ENCODE assay signal across 12 cellular contexts in the genomic region with DNA sequence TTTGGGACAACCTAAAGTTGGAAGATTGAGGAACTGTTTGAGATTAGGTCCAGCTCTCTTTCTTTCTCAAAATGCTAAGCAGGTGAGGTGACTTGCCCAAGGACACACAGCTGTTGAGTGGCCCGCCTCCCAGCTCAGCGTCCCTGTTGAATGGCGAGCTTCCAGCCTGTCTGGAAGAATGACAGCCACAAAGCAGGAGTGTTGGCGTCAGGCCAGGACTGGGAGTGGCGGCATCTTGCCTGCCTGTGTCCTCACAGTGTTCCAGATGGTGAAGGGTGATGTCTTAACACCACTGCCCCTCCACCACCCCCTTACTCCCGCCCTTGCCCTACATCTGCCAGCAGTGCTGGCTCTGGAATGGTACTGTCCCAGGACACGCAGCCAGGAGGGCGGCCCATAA. TPM values are rescaled to one million over a fixed set of nuclear protein-coding genes. Genes with fewer than 3 reads are reported as not detected.
DNase-seq lines count a peak whose midpoint lies in the region; ATAC-seq and TF ChIP-seq lines count a peak whose summit lies in the region.
"Had no signal": no experiment of that assay in that cellular context is flagged by ENCODE, and none has a peak within 500 bp of the region (broad histone marks: within the 10 kb centered on the region; RNA-seq: fewer than 3 reads in every experiment).

No MANE protein-coding gene starts in this region.

- WGBS in thyroid gland, 2 donors: 68 to 70% methylated on average over 8 of the region's 8 CpGs

- DNase-seq in NCI-H748 (lab: John Stamatoyannopoulos, UW; ENCODE audit: unreplicated experiment) (peak; percentile 60), NCI-H748 treated with DMSO at 0.1 percent for 48 hours (lab: John Stamatoyannopoulos, UW) (no peak), RPMI8226 (peak; percentile 71), left ventricle myocardium superior (peak; percentile 89), thyroid gland (peak; percentile 57 to 69)
- DNase-seq in activated naive CD4-positive, alpha-beta T cell treated with anti-CD3 and anti-CD28 coated beads, Interleukin-2, amount 50 U/mL, for 72 hours (ENCODE audit: low spot score in 2 of 2): no peak
- DNase-seq: activated CD4-positive, alpha-beta T cell treated with anti-CD3 and anti-CD28 coated beads, Interleukin-2, amount 10 ng/mL, durations not matched to agents 7 days and 5 days; effector memory CD4-positive, alpha-beta T cell had no signal

- H3K9me3 Mint-ChIP-seq in activated naive CD4-positive, alpha-beta T cell treated with anti-CD3 and anti-CD28 coated beads, Interleukin-2, amount 50 U/mL, for 72 hours: no peaks in the 10 kb centered on the region
- H3K9me3 Mint-ChIP-seq: activated CD4-positive, alpha-beta T cell treated with anti-CD3 and anti-CD28 coated beads, Interleukin-2, amount 10 ng/mL, durations not matched to agents 7 days and 5 days had no signal

- ATAC-seq in left ventricle myocardium superior (peak; percentile 82), HG02798 (IDR thresholded peaks at IDR 0.05; ENCODE audit: poor library complexity, unreplicated experiment) (no peak), GM18861 (IDR thresholded peaks at IDR 0.05; ENCODE audit: unreplicated experiment) (no peak)
- ATAC-seq in activated naive CD4-positive, alpha-beta T cell treated with anti-CD3 and anti-CD28 coated beads, Interleukin-2, amount 50 U/mL, for 72 hours: no peak

- no peaks in the 10 kb centered on the region for H3K9me3 ChIP-seq in thyroid gland

- peaks cover 0 to 6% of the 10 kb centered on the region in 2 donors for H3K36me3 ChIP-seq in thyroid gland

- H3K27me3 ChIP-seq in thyroid gland: no peaks in the 10 kb centered on the region

- H3K4me3 ChIP-seq in thyroid gland (replicated peaks in 1 of 3): no peak overlapping the region

- H3K36me3 Mint-ChIP-seq in activated naive CD4-positive, alpha-beta T cell treated with anti-CD3 and anti-CD28 coated beads, Interleukin-2, amount 50 U/mL, for 72 hours: no peaks in the 10 kb centered on the region
- H3K36me3 Mint-ChIP-seq: activated naive CD8-positive, alpha-beta T cell had no signal

- no peak for TF ChIP-seq CTCF in thyroid gland (IDR thresholded peaks at IDR 0.05)

- no peak for TF ChIP-seq POLR2A in thyroid gland (IDR thresholded peaks at IDR 0.05)

- peaks cover 0 to 8% of the 10 kb centered on the region in 2 donors for H3K4me1 ChIP-seq in thyroid gland

- intact Hi-C loops in left ventricle myocardium superior (cut with micrococcal nuclease) (no loop called here), thyroid gland (cut with DNase I) (loop anchor here (10.0 kb wide), 1 partner anchor 171 kb away; no protein-coding TSS in a partner anchor)

- H3K27ac Mint-ChIP-seq in activated naive CD4-positive, alpha-beta T cell treated with anti-CD3 and anti-CD28 coated beads, Interleukin-2, amount 50 U/mL, for 72 hours: no peak overlapping the region
- H3K27ac Mint-ChIP-seq: activated naive CD8-positive, alpha-beta T cell had no signal

- no peak overlapping the region for H3K27ac ChIP-seq in thyroid gland

RNA-seq across cellular contexts. Expression of a gene that starts 4.4 kb away (rescaled TPM):
- not detected for total RNA-seq in left ventricle myocardium superior
- not detected for total RNA-seq in thyroid gland
- total RNA-seq in activated naive CD4-positive, alpha-beta T cell treated with anti-CD3 and anti-CD28 coated beads, Interleukin-2, amount 50 U/mL, for 72 hours: under 1 TPM; 0.34 to 0.41 TPM
- total RNA-seq: ureter had no signal

RNA-seq across cellular contexts. Expression of a gene that starts 18.6 kb away (rescaled TPM):
- total RNA-seq in left ventricle myocardium superior (not detected), thyroid gland (under 1 TPM in 1 of 4 donors, not detected in 3; 0.11 TPM)
- total RNA-seq in activated naive CD4-positive, alpha-beta T cell treated with anti-CD3 and anti-CD28 coated beads, Interleukin-2, amount 50 U/mL, for 72 hours: not detected
- total RNA-seq: activated CD4-positive, alpha-beta T cell treated with anti-CD3 and anti-CD28 coated beads, Interleukin-2, amount 10 ng/mL, durations not matched to agents 7 days and 5 days; ureter had no signal

RNA-seq across cellular contexts. Expression of a gene that starts 28.1 kb away (rescaled TPM):
- total RNA-seq in left ventricle myocardium superior: 23.6 TPM
- 10 to 100 TPM; 21.3 to 37.1 (median 28.9) TPM for total RNA-seq in thyroid gland
- total RNA-seq in activated naive CD4-positive, alpha-beta T cell treated with anti-CD3 and anti-CD28 coated beads, Interleukin-2, amount 50 U/mL, for 72 hours: 10 to 100 TPM; 36.5 to 49.1 TPM

RNA-seq across cellular contexts. Expression of a gene that starts 28.5 kb away (rescaled TPM):
- total RNA-seq in left ventricle myocardium superior: 78.4 TPM
- 100 to 1,000 TPM; 143 to 195 (median 152) TPM for total RNA-seq in thyroid gland
- total RNA-seq in activated naive CD4-positive, alpha-beta T cell treated with anti-CD3 and anti-CD28 coated beads, Interleukin-2, amount 50 U/mL, for 72 hours: 100 to 1,000 TPM; 187 to 191 TPM

Comparison
In these comparisons a context has a peak if more than half of its experiments do, and no peak if none do; other contexts are left out.
1. DNase-seq: peak in NCI-H748 (single experiment), RPMI8226 (single experiment), left ventricle myocardium superior (single experiment) and thyroid gland (2 of 2); none in NCI-H748 treated with DMSO at 0.1 percent for 48 hours (single experiment) and activated naive CD4-positive, alpha-beta T cell treated with anti-CD3 and anti-CD28 coated beads, Interleukin-2, amount 50 U/mL, for 72 hours (0 of 2).